In genomic region chr2:20348542-20348941, GRCh38 we compare ENCODE assay signal across 10 cellular contexts. TPM values are rescaled to one million over a fixed set of nuclear protein-coding genes. Genes with fewer than 3 reads are reported as not detected.
DNase-seq lines count a peak whose midpoint lies in the region; ATAC-seq and TF ChIP-seq lines count a peak whose summit lies in the region.
"Had no signal": no experiment of that assay in that cellular context is flagged by ENCODE, and none has a peak within 500 bp of the region (broad histone marks: within the 10 kb centered on the region; RNA-seq: fewer than 3 reads in every experiment).

No MANE protein-coding gene starts in this region.

- H3K4me1 ChIP-seq in SK-N-SH (ENCODE audit: control insufficient read depth in 1 of 2, insufficient read depth in 2 of 2, low read depth in 1 of 2, low read length in 1 of 2) (peaks cover 11 to 44% of the 10 kb centered on the region in 2 experiments; a peak in 3 of 4 replicates), Peyer's patch (peaks cover 0 to 51% (median 16%) of the 10 kb centered on the region in 4 donors), skeletal muscle satellite cell (ENCODE audit: control insufficient read depth, insufficient read depth, low read length) (peaks cover 35% of the 10 kb centered on the region)

- no peak overlapping the region for H2AFZ ChIP-seq in SK-N-SH (ENCODE audit: low read depth)

- no peak for TF ChIP-seq CTCF in SK-N-SH (IDR thresholded peaks at IDR 0.05)
- TF ChIP-seq CTCF in Peyer's patch (IDR thresholded peaks at IDR 0.05), result no peak
- no peak for TF ChIP-seq CTCF in fibroblast of the aortic adventitia (IDR thresholded peaks at IDR 0.05; ENCODE audit: insufficient read depth, low read length)
- TF ChIP-seq CTCF in GM10248 (IDR thresholded peaks at IDR 0.05; ENCODE audit: control extremely low read depth, extremely low read depth, low read depth, missing control alignments), result no peak

- CTCF ChIA-PET in SK-N-SH (lab: Yijun Ruan, JAX), result interaction anchor here (0.9 to 7.1 kb wide), 5 partner anchors 11 to 303 kb away, joined by 3 to 60 read pairs (median 7); no protein-coding TSS in a partner anchor
- CTCF ChIA-PET in GM10248 (lab: Yijun Ruan, JAX), result interaction anchor here (1.1 kb wide), 1 partner anchor 12 kb away, joined by 4 read pairs; no protein-coding TSS in a partner anchor

- H3K4me3 ChIP-seq in SK-N-SH (ENCODE audit: low read depth in 2 of 2, low read length in 1 of 2), result peak overlapping the region; percentile 71 to 86
- H3K4me3 ChIP-seq in Peyer's patch, result peak overlapping the region; percentile 9 to 97 (median 78)
- peak overlapping the region; percentile 36 for H3K4me3 ChIP-seq in fibroblast of the aortic adventitia (ENCODE audit: low read depth, low read length)
- H3K4me3 ChIP-seq in skeletal muscle satellite cell (ENCODE audit: low read length), result peak overlapping the region; percentile 96

- DNase-seq in SK-N-SH (no peak), Peyer's patch (peak in 1 of 3 donors; percentile 53), fibroblast of the aortic adventitia (ENCODE audit: low read depth) (no peak), GM10248 (ENCODE audit: extremely low spot score) (no peak), NCI-H1694 (lab: John Stamatoyannopoulos, UW) (no peak), DMS114 treated with DMSO at 0.1 percent for 48 hours (lab: John Stamatoyannopoulos, UW; ENCODE audit: unreplicated experiment) (no peak)

- ATAC-seq in SK-N-SH treated with all-trans-retinoic acid at 6 μM for 48 hours, result no peak

- TF ChIP-seq RAD21 in SK-N-SH (IDR thresholded peaks at IDR 0.05; ENCODE audit: low read length), result no peak

- H3K27ac ChIP-seq in SK-N-SH (ENCODE audit: low read depth in 2 of 2, low read length in 1 of 2) (no peak overlapping the region), Peyer's patch (no peak overlapping the region)
- H3K27ac ChIP-seq: C4-2B, SJSA1 had no signal

- peak overlapping the region; percentile 89 for H3K4me2 ChIP-seq in SK-N-SH
- peak overlapping the region; percentile 72 for H3K4me2 ChIP-seq in skeletal muscle satellite cell (ENCODE audit: low read length)

- peaks cover 65% of the 10 kb centered on the region for H4K20me1 ChIP-seq in SK-N-SH (ENCODE audit: insufficient read depth)

- TF ChIP-seq POLR2A in Peyer's patch (IDR thresholded peaks at IDR 0.05), result no peak

- peaks cover 3 to 10% of the 10 kb centered on the region in 2 experiments for H3K36me3 ChIP-seq in SK-N-SH (replicated peaks in 1 of 2; ENCODE audit: control insufficient read depth in 1 of 2, insufficient read depth in 2 of 2, low read length in 1 of 2)
- H3K36me3 ChIP-seq in Peyer's patch, result no peaks in the 10 kb centered on the region
- peaks cover 7% of the 10 kb centered on the region for H3K36me3 ChIP-seq in skeletal muscle satellite cell (ENCODE audit: insufficient read depth, low read length)

- no peaks in the 10 kb centered on the region for H3K27me3 ChIP-seq in SK-N-SH (ENCODE audit: insufficient read depth)
- H3K27me3 ChIP-seq in Peyer's patch, result no peaks in the 10 kb centered on the region
- H3K27me3 ChIP-seq in skeletal muscle satellite cell (ENCODE audit: control insufficient read depth, insufficient read depth, low read length), result no peaks in the 10 kb centered on the region
- H3K27me3 ChIP-seq: SJSA1 had no signal

- H3K9me2 ChIP-seq in SK-N-SH, result no peaks in the 10 kb centered on the region

- H3K9ac ChIP-seq in SK-N-SH, result peak overlapping the region; percentile 94; the same call in 1 of the 2 replicates
- H3K9ac ChIP-seq in skeletal muscle satellite cell (ENCODE audit: low read depth, low read length), result no peak overlapping the region

- POLR2A ChIA-PET in SK-N-SH (lab: Yijun Ruan, JAX) (interaction anchor here (1.9 kb wide), 1 partner anchor 303 kb away, joined by 4 read pairs; the partner anchor contains the start of gene HS1BP3), GM10248 (lab: Yijun Ruan, JAX) (interaction anchor here (2.0 kb wide), 1 partner anchor 98 kb away, joined by 10 read pairs; the partner anchor contains the start of gene RHOB)

- peaks cover 24% of the 10 kb centered on the region for H3F3A ChIP-seq in SK-N-SH (replicated peaks; ENCODE audit: insufficient read depth)

- no peak for TF ChIP-seq EP300 in SK-N-SH (IDR thresholded peaks at IDR 0.05; ENCODE audit: borderline replicate concordance in 1 of 2, low read depth in 1 of 2, low read length in 1 of 2)

- 78% methylated on average over 17 of the region's 17 CpGs for WGBS in SK-N-SH (ENCODE audit: low lambda C conversion rate)

- H3K9me3 ChIP-seq in SK-N-SH (no peaks in the 10 kb centered on the region), Peyer's patch (no peaks in the 10 kb centered on the region), skeletal muscle satellite cell (replicated peaks; ENCODE audit: low read length) (no peaks in the 10 kb centered on the region)
- H3K9me3 ChIP-seq: SJSA1 had no signal

- peaks cover 68% of the 10 kb centered on the region for H3K79me2 ChIP-seq in SK-N-SH (ENCODE audit: insufficient read depth)

TF ChIP-seq in SK-N-SH, 30 proteins besides CTCF, POLR2A, EP300 and RAD21 (continues in another document):
- TF ChIP-seq GABPA (IDR thresholded peaks at IDR 0.05; ENCODE audit: low read depth) (no peak), USF1 (IDR thresholded peaks at IDR 0.05; ENCODE audit: borderline replicate concordance, low read depth) (no peak), YY1 (IDR thresholded peaks at IDR 0.05; ENCODE audit: low read depth) (no peak), FOSL2 (IDR thresholded peaks at IDR 0.05; ENCODE audit: borderline replicate concordance, low read depth) (no peak), ZBTB33 (IDR thresholded peaks at IDR 0.05; ENCODE audit: borderline replicate concordance, low read depth) (no peak), RFX5 (IDR thresholded peaks at IDR 0.05; ENCODE audit: low read length) (no peak)

TF ChIP-seq in SK-N-SH treated with all-trans-retinoic acid at 6 μM for 48 hours, 23 proteins besides CTCF, POLR2A, EP300 and RAD21 (continues in another document):
- TF ChIP-seq TSHZ2 (CRISPR knock-in tag; IDR thresholded peaks at IDR 0.05), result no peak
- TF ChIP-seq ESRRG (CRISPR knock-in tag; IDR thresholded peaks at IDR 0.05), result no peak
- TF ChIP-seq TCF4 (CRISPR knock-in tag; IDR thresholded peaks at IDR 0.05; ENCODE audit: borderline replicate concordance), result no peak
- TF ChIP-seq GLIS3 (CRISPR knock-in tag; IDR thresholded peaks at IDR 0.05), result no peak
- TF ChIP-seq TOX (CRISPR knock-in tag; IDR thresholded peaks at IDR 0.05; ENCODE audit: borderline replicate concordance), result no peak
- no peak for TF ChIP-seq BACH2 (CRISPR knock-in tag; IDR thresholded peaks at IDR 0.05; ENCODE audit: borderline replicate concordance)
- no peak for TF ChIP-seq ISL1 (CRISPR knock-in tag; IDR thresholded peaks at IDR 0.05)
- TF ChIP-seq ZFP30 (CRISPR knock-in tag; IDR thresholded peaks at IDR 0.05), result no peak
- TF ChIP-seq CREB5 (CRISPR knock-in tag; IDR thresholded peaks at IDR 0.05; ENCODE audit: low read depth), result no peak
- no peak for TF ChIP-seq RARB (CRISPR knock-in tag; IDR thresholded peaks at IDR 0.05)

RNA-seq across cellular contexts. Expression of gene PUM2, which starts 2.1 kb away (rescaled TPM):
- 19.7 and 29.7 TPM in 2 replicates for polyA plus RNA-seq in SK-N-SH (2012; rRNA removed)
- 22.7 and 25.9 TPM in 2 replicates for polyA plus RNA-seq in SK-N-SH (2012; cell fraction: cytosol; rRNA removed)
- 12.6 and 30.0 TPM in 2 replicates for polyA plus RNA-seq in SK-N-SH (2012; cell fraction: nucleus; rRNA removed)
- total RNA-seq in Peyer's patch (10 to 100 TPM; 61.2 to 88.3 (median 74.8) TPM), fibroblast of the aortic adventitia (ENCODE audit: low replicate concordance) (25.7 and 50.0 TPM in 2 replicates)
- total RNA-seq in skeletal muscle satellite cell (2012; rRNA removed), result 25.1 and 33.0 TPM in 2 replicates

Comparison
In these comparisons a context has a peak if more than half of its experiments do, and no peak if none do; other contexts are left out.
1. H3K4me3 ChIP-seq: peak in every context shown above with its lines; median percentile 96 in skeletal muscle satellite cell; 78 in SK-N-SH; 78 in Peyer's patch; 36 in fibroblast of the aortic adventitia.